ENCODE assay signal across 20 cellular contexts in genomic region chr3:160747437-160747836, GRCh38. TPM values are rescaled to one million over a fixed set of nuclear protein-coding genes. Genes with fewer than 3 reads are reported as not detected.
A peak's percentile ranks its signal among the peaks of the same experiment; 100 is the strongest.
DNase-seq lines count a peak whose midpoint lies in the region; ATAC-seq, FAIRE-seq and TF ChIP-seq lines count a peak whose summit lies in the region.
"Had no signal": no experiment of that assay in that cellular context is flagged by ENCODE, and none has a peak within 500 bp of the region (broad histone marks: within the 10 kb centered on the region; RNA-seq: fewer than 3 reads in every experiment).

No MANE protein-coding gene starts in this region.

- H3K4me3 ChIP-seq in K562 (no peak overlapping the region), thyroid gland (replicated peaks in 1 of 3) (no peak overlapping the region)
- H3K4me3 ChIP-seq: A549 had no signal

- no peaks in the 10 kb centered on the region for H4K20me1 ChIP-seq in K562 (replicated peaks; ENCODE audit: control insufficient read depth, insufficient read depth, low read length)

- no peaks in the 10 kb centered on the region for H3K36me3 ChIP-seq in K562 (ENCODE audit: control insufficient read depth, insufficient read depth, low read length)
- H3K36me3 ChIP-seq in thyroid gland = no peaks in the 10 kb centered on the region
- H3K36me3 ChIP-seq: BE2C had no signal

- H3K79me2 ChIP-seq in K562 (ENCODE audit: control insufficient read depth, insufficient read depth, low read length) = no peaks in the 10 kb centered on the region

- DNase-seq in OCI-M1 (lab: John Stamatoyannopoulos, UW) (peak; percentile 47), K562 (ENCODE audit: extremely low read depth in 1 of 4, low spot score in 3 of 4) (no peak), erythroblast (lab: John Stamatoyannopoulos, UW) (peak; percentile 58 to 69), thyroid gland (no peak), globus pallidus (ENCODE audit: low spot score) (no peak), COR-L47 (lab: John Stamatoyannopoulos, UW) (no peak)
- DNase-seq in activated CD8-positive, alpha-beta memory T cell treated with anti-CD3 and anti-CD28 coated beads, Interleukin-2, amount 50 U/mL, for 4 hours = no peak
- DNase-seq: BE2C; CD4-positive, alpha-beta memory T cell; DMS153; DMS79 treated with DMSO at 0.1 percent for 48 hours; EL; HCEC 1CT had no signal

- WGBS in K562 (ENCODE audit: insufficient coverage, low coverage, missing lambda C conversion rate) = 0% methylated on average over 1 of the region's 1 CpG
- 14 to 16% methylated on average over 1 of the region's 1 CpG for WGBS in thyroid gland, 2 donors

- in situ Hi-C loops in K562 (cut with MboI) = no loop called here

- H3K9ac ChIP-seq in K562 (ENCODE audit: insufficient read depth in 1 of 2, low read depth in 2 of 2, low read length in 2 of 2) = no peak overlapping the region

- TF ChIP-seq RAD21 in K562 (CRISPR knock-in tag; conservative IDR thresholded peaks at IDR 0.05 in 1 of 2, IDR thresholded peaks at IDR 0.05 in 1 of 2) = no peak

- no peak overlapping the region for H2AFZ ChIP-seq in K562 (ENCODE audit: low read depth, low read length)

- H3K27ac ChIP-seq in K562 (ENCODE audit: extremely low read depth, low read depth, low read length) (no peak overlapping the region), thyroid gland (peak overlapping the region in 2 of 3 donors; percentile 12 to 14)
- H3K27ac ChIP-seq: A549, C4-2B had no signal

- no peaks in the 10 kb centered on the region for H3K27me3 ChIP-seq in K562 (ENCODE audit: control insufficient read depth in 2 of 2, insufficient read depth in 2 of 2, low read length in 2 of 2)
- no peaks in the 10 kb centered on the region for H3K27me3 ChIP-seq in thyroid gland
- H3K27me3 ChIP-seq: BE2C had no signal

- FAIRE-seq in K562 (lab: Jason Lieb, UNC) = no peak
- FAIRE-seq: A549, D721Med, G401.6, GM12891, H1 had no signal

- TF ChIP-seq POLR2A in K562 (conservative IDR thresholded peaks at IDR 0.05) (no peak), erythroblast (IDR thresholded peaks at IDR 0.05; ENCODE audit: low read length) (no peak), thyroid gland (IDR thresholded peaks at IDR 0.05) (no peak)

- CTCF ChIA-PET in K562 (lab: Yijun Ruan, JAX; ENCODE audit: low intra/inter-chr PET ratio) = no interaction called here

- ATAC-seq in K562 = no peak
- no peak for ATAC-seq in GM21737 (IDR thresholded peaks at IDR 0.05; ENCODE audit: unreplicated experiment)
- ATAC-seq: A549 had no signal

- H3K4me2 ChIP-seq in K562 (ENCODE audit: insufficient read depth, low read length) = no peak overlapping the region
- H3K4me2 ChIP-seq: A549 had no signal

- H3K9me3 ChIP-seq in K562 (replicated peaks; ENCODE audit: control insufficient read depth, insufficient read depth, low read depth, low read length) (no peaks in the 10 kb centered on the region), thyroid gland (no peaks in the 10 kb centered on the region)
- H3K9me3 ChIP-seq: A549, BE2C had no signal

- no peaks in the 10 kb centered on the region for H3K9me1 ChIP-seq in K562 (ENCODE audit: control insufficient read depth, insufficient read depth, low read length)

- intact Hi-C loops in K562 (cut with micrococcal nuclease) = no loop called here
- intact Hi-C loops in thyroid gland (cut with DNase I) = no loop called here

- POLR2A ChIA-PET in K562 (lab: Yijun Ruan, JAX) = interaction anchor here (0.6 kb wide), 1 partner anchor 292 kb away, joined by 3 read pairs; no protein-coding TSS in a partner anchor

- no peak for TF ChIP-seq CTCF in K562 (IDR thresholded peaks at IDR 0.05 in 2 of 3, conservative IDR thresholded peaks at IDR 0.05 in 1 of 3; ENCODE audit: insufficient read depth in 2 of 3, low read depth in 1 of 3, low read length in 3 of 3)
- TF ChIP-seq CTCF in thyroid gland (IDR thresholded peaks at IDR 0.05) = no peak

- H3K4me1 ChIP-seq in K562 (replicated peaks in 1 of 2; ENCODE audit: control insufficient read depth in 2 of 2, insufficient read depth in 2 of 2, low read length in 2 of 2) = no peaks in the 10 kb centered on the region
- H3K4me1 ChIP-seq in thyroid gland = peaks cover 12 to 15% of the 10 kb centered on the region in 2 donors
- H3K4me1 ChIP-seq: A549, BE2C had no signal

- TF ChIP-seq EP300 in K562 (IDR thresholded peaks at IDR 0.05; ENCODE audit: low read length) = no peak

- no TSS peak for BruUV-seq in K562 (replicated peaks; lab: Mats Ljungman, UMichigan)

TF ChIP-seq in K562, 482 proteins besides CTCF, POLR2A, EP300 and RAD21:
- TF ChIP-seq, protein P1, sequence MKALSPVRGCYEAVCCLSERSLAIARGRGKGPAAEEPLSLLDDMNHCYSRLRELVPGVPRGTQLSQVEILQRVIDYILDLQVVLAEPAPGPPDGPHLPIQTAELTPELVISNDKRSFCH (CRISPR knock-in tag; IDR thresholded peaks at IDR 0.05) = no peak
- TF ChIP-seq, protein P1 (tag; IDR thresholded peaks at IDR 0.05) = no peak
- no peak for TF ChIP-seq ZNF23 (CRISPR knock-in tag; IDR thresholded peaks at IDR 0.05)
- TF ChIP-seq MAFG (tag; conservative IDR thresholded peaks at IDR 0.05) = peak; percentile 57; the same call in 1 of the 2 replicates
- TF ChIP-seq ATF3 (IDR thresholded peaks at IDR 0.05) = no peak
- TF ChIP-seq ATF3 (CRISPR knock-in tag; conservative IDR thresholded peaks at IDR 0.05) = no peak

RNA-seq across cellular contexts. Expression of gene PPM1L, which starts 8.6 kb away (rescaled TPM):
- total RNA-seq in K562 (2011; cell fraction: chromatin; rRNA removed; ENCODE audit: low replicate concordance) = 0.44 and 1.1 TPM in 2 replicates
- total RNA-seq in K562 (2011; cell fraction: nucleolus; rRNA removed) = 0.53 and 0.83 TPM in 2 replicates
- total RNA-seq in K562 (2011; cell fraction: nucleoplasm; rRNA removed) = 0.88 and 1.1 TPM in 2 replicates
- 0.41 TPM in 2 replicates for total RNA-seq in K562 (2014; rRNA removed)
- total RNA-seq in K562 (2014; rRNA removed; fragmentation: Illumina TruSeq; extraction: Trizol) = 0.19 and 0.22 TPM in 2 replicates
- 0.11 and 0.14 TPM in 2 replicates for total RNA-seq in K562 (2015; rRNA removed; fragmentation: Illumina TruSeq; extraction: Trizol)
- total RNA-seq in K562 (2021) = 0.31 and 0.38 TPM in 2 replicates
- polyA plus RNA-seq in K562 (2011; rRNA removed) = 0.09 and 0.14 TPM in 2 replicates
- polyA plus RNA-seq in K562 (2011; cell fraction: cytosol; rRNA removed) = 0.01 and 0.16 TPM in 2 replicates
- 0.17 and 0.28 TPM in 2 replicates for polyA plus RNA-seq in K562 (2011; cell fraction: nucleus; rRNA removed)
- 0.10 and 0.11 TPM in 2 replicates for polyA plus RNA-seq in K562 (2012)
- 0.08 and 0.12 TPM in 2 replicates for polyA plus RNA-seq in K562 (2014; fragmentation: Illumina TruSeq; extraction: Trizol)
- polyA plus RNA-seq in K562 (2014; fragmentation: Nextera tagmentation; extraction: Ambion mirVana) = under 1 TPM; 0.01 TPM
- polyA plus RNA-seq in K562 (2014; rRNA removed) = 0.34 TPM in 2 replicates
- polyA minus RNA-seq in K562 (2011; rRNA and poly(A)+ RNA removed) = 0.27 and 0.49 TPM in 2 replicates
- polyA minus RNA-seq in K562 (2011; cell fraction: cytosol; rRNA and poly(A)+ RNA removed) = 0.18 and 0.76 TPM in 2 replicates
- polyA minus RNA-seq in K562 (2011; cell fraction: nucleus; rRNA and poly(A)+ RNA removed) = 0.22 and 0.67 TPM in 2 replicates
- 10 to 100 TPM; 47.2 to 77.4 (median 50.4) TPM for total RNA-seq in thyroid gland

Comparison
In these comparisons a context has a peak if more than half of its experiments do, and no peak if none do; other contexts are left out.
1. DNase-seq: peak in OCI-M1 (single experiment) and erythroblast (2 of 2); none in K562 (0 of 4), thyroid gland (0 of 2), globus pallidus (single experiment), activated CD8-positive, alpha-beta memory T cell treated with anti-CD3 and anti-CD28 coated beads, Interleukin-2, amount 50 U/mL, for 4 hours (single experiment) and COR-L47 (single experiment).
2. RNA of gene PPM1L, which starts 8.6 kb away (total RNA-seq): 47.2 to 77.4 TPM in thyroid gland; 0.11 to 1.1 TPM in K562; every median in the first group is over 10 times any median in the second.